In genomic region chr17:76922967-76923366, GRCh38 we compare ENCODE assay signal across 32 cellular contexts. TPM values are rescaled to one million over a fixed set of nuclear protein-coding genes. Genes with fewer than 3 reads are reported as not detected.
"Had no signal": no experiment of that assay in that cellular context is flagged by ENCODE, and none has a peak within 500 bp of the region (broad histone marks: within the 10 kb centered on the region; RNA-seq: fewer than 3 reads in every experiment).

No MANE protein-coding gene starts in this region.

- H3K27ac ChIP-seq: adrenal gland, ascending aorta, cardiac muscle cell, VCaP had no signal

- ATAC-seq: activated CD8-positive, alpha-beta T cell treated with anti-CD3 and anti-CD28 coated beads for 36 hours; activated naive CD4-positive, alpha-beta T cell treated with anti-CD3 and anti-CD28 coated beads, Interleukin-2, amount 50 U/mL, for 72 hours; activated T-cell treated with anti-CD3 and anti-CD28 coated beads, Interleukin-2, amount 50 U/mL, for 4 hours; activated T-cell treated with anti-CD3 and anti-CD28 coated beads, Interleukin-2, amount 50 U/mL, for 72 hours; activated T-helper 17 cell treated with anti-CD3 and anti-CD28 coated beads, Interleukin-2, amount 50 U/mL, for 72 hours had no signal

- H3K27me3 ChIP-seq: adrenal gland, ascending aorta, cardiac muscle cell had no signal

- H3K9me3 ChIP-seq: adrenal gland, ascending aorta had no signal

- FAIRE-seq: TTC549 had no signal

- H3K36me3 ChIP-seq: adrenal gland, ascending aorta, cardiac muscle cell had no signal

- DNase-seq: activated B cell treated with CpG ODN at 0.5 μM for 24 hours; activated CD4-positive, alpha-beta memory T cell treated with anti-CD3 and anti-CD28 coated beads for 36 hours; activated CD4-positive, alpha-beta T cell treated with anti-CD3 and anti-CD28 coated beads for 4 hours; activated CD4-positive, alpha-beta T cell treated with anti-CD3 and anti-CD28 coated beads, Interleukin-2, amount 10 ng/mL, durations not matched to agents 24 days and 14 days; activated CD4-positive, alpha-beta T cell treated with anti-CD3 and anti-CD28 coated beads, Interleukin-2, amount 50 U/mL, for 1 hour; activated CD4-positive, alpha-beta T cell treated with anti-CD3 and anti-CD28 coated beads, Interleukin-2, amount 50 U/mL, for 4 hours; activated CD4-positive, CD25-positive, alpha-beta regulatory T cell treated with anti-CD3 and anti-CD28 coated beads, Interleukin-2, amount 50 U/mL, for 72 hours; activated CD8-positive, alpha-beta memory T cell treated with anti-CD3 and anti-CD28 coated beads, Interleukin-2, amount 50 U/mL, for 4 hours; activated CD8-positive, alpha-beta T cell treated with anti-CD3 and anti-CD28 coated beads for 36 hours; activated effector memory CD4-positive, alpha-beta T cell treated with anti-CD3 and anti-CD28 coated beads, Interleukin-2, amount 50 U/mL, for 16 hours; activated gamma-delta T cell treated with Interleukin-2 at 50 U/mL for 16 hours; activated naive CD4-positive, alpha-beta T cell; activated naive CD4-positive, alpha-beta T cell treated with anti-CD3 and anti-CD28 coated beads for 36 hours; activated naive CD4-positive, alpha-beta T cell treated with anti-CD3 and anti-CD28 coated beads, Interleukin-2, amount 50 U/mL, for 16 hours; activated naive CD8-positive, alpha-beta T cell treated with anti-CD3 and anti-CD28 coated beads for 36 hours; activated T-cell treated with anti-CD3 and anti-CD28 coated beads for 4 hours; activated T-cell treated with anti-CD3 and anti-CD28 coated beads, Interleukin-2, amount 50 U/mL, for 1 hour; activated T-cell treated with anti-CD3 and anti-CD28 coated beads, Interleukin-2, amount 50 U/mL, for 4 hours; activated T-cell treated with anti-CD3 and anti-CD28 coated beads, Interleukin-2, amount 50 U/mL, for 72 hours; adrenal gland; amniotic stem cell; anterior cingulate cortex; cerebellar nuclear complex; T-helper 2 cell; T-helper 9 cell had no signal

- H3K4me3 ChIP-seq: adrenal gland, ascending aorta, cardiac muscle cell had no signal

RNA-seq across cellular contexts. Expression of gene MGAT5B, which starts 54.8 kb away (rescaled TPM):
- total RNA-seq: activated CD8-positive, alpha-beta T cell treated with anti-CD3 and anti-CD28 coated beads for 36 hours; ascending aorta; bronchial epithelial cell had no signal
